In the genomic region with DNA sequence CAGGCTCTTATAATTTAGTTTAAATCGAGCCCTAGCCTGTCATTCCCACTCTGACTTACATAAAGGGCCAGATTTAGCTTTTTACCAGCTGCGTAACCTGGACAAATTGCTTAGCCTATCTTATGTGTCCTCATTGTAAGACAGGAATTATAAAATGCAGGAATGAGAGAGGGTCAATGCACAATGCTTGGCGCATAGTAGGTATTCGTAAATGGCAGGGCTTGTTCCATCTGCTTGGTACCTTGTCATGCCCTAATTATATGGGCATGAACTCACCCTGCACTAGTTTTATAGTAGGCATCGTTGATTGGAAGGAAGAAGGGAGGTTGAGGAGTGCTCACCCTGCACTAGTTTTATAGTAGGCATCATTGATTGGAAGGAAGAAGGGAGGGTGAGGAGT, we compare ENCODE assay signal across 17 cellular contexts.
"Had no signal": no experiment of that assay in that cellular context is flagged by ENCODE, and none has a peak within 500 bp of the region (broad histone marks: within the 10 kb centered on the region; RNA-seq: fewer than 3 reads in every experiment).

No MANE protein-coding gene starts in this region.

- H3K27ac ChIP-seq: brain microvascular endothelial cell, SJCRH30, skin epidermis, stomach had no signal

- H3K27ac Mint-ChIP-seq: activated naive CD8-positive, alpha-beta T cell; T-helper 2 cell treated with Interferon-gamma antibody and Interleukin-4, amounts not matched to agents 5 μg/mL and 100 μg/mL, for 36 hours had no signal

- H3K4me3 ChIP-seq: right atrium auricular region, SJCRH30, skin epidermis, stomach, testis had no signal

- DNase-seq: activated CD4-positive, alpha-beta T cell treated with anti-CD3 and anti-CD28 coated beads, Interleukin-2, amount 50 U/mL, for 4 hours; activated T-cell treated with anti-CD3 and anti-CD28 coated beads, Interleukin-2, amount 50 U/mL, for 1 hour; brain microvascular endothelial cell; dermis blood vessel endothelial cell; left ventricle myocardium inferior; naive thymus-derived CD4-positive, alpha-beta T cell; SJCRH30; stimulated activated CD4-positive, alpha-beta T cell treated with anti-CD3 and anti-CD28 coated beads, Interleukin-15, amount 100 ng/mL, for 24 hours; stimulated activated CD4-positive, alpha-beta T cell treated with anti-CD3 and anti-CD28 coated beads, Interleukin-4, amount 100 ng/mL, for 24 hours; stomach; SW 1271 had no signal

- H3K4me3 Mint-ChIP-seq: activated naive CD8-positive, alpha-beta T cell; naive thymus-derived CD4-positive, alpha-beta T cell; T-helper 2 cell treated with Interferon-gamma antibody and Interleukin-4, amounts not matched to agents 5 μg/mL and 100 μg/mL, for 36 hours had no signal

- ATAC-seq: activated CD4-positive, CD25-positive, alpha-beta regulatory T cell treated with anti-CD3 and anti-CD28 coated beads, Interleukin-2, amount 50 U/mL, for 24 hours; naive thymus-derived CD4-positive, alpha-beta T cell had no signal

- H3K27me3 ChIP-seq: brain microvascular endothelial cell, right atrium auricular region, SJCRH30, stomach, testis had no signal

- H3K9me3 ChIP-seq: left ventricle myocardium inferior, right atrium auricular region, SJCRH30, stomach, testis had no signal

- H3K36me3 ChIP-seq: brain microvascular endothelial cell, left ventricle myocardium inferior, right atrium auricular region, SJCRH30 had no signal

- H3K27me3 Mint-ChIP-seq: activated naive CD8-positive, alpha-beta T cell; naive thymus-derived CD4-positive, alpha-beta T cell had no signal

- H3K9me3 Mint-ChIP-seq: naive thymus-derived CD4-positive, alpha-beta T cell; T-helper 2 cell treated with Interferon-gamma antibody and Interleukin-4, amounts not matched to agents 5 μg/mL and 100 μg/mL, for 36 hours had no signal
